ENCODE assay signal across 1 cellular context in genomic region chr5:50410932-50411331, GRCh38.
TF ChIP-seq lines count a peak whose summit lies in the region.

No MANE protein-coding gene starts in this region.

TF ChIP-seq in K562, 482 proteins besides CTCF, POLR2A, EP300 and RAD21:
- peak; percentile 78 for TF ChIP-seq MAFK (IDR thresholded peaks at IDR 0.05; ENCODE audit: low read length)
- peak; percentile 22; the same call in 1 of the 2 replicates for TF ChIP-seq C11orf30 (IDR thresholded peaks at IDR 0.05; ENCODE audit: low read depth)
- TF ChIP-seq MAFF (IDR thresholded peaks at IDR 0.05; ENCODE audit: low read length): peak; percentile 62
- TF ChIP-seq MAFG (tag; conservative IDR thresholded peaks at IDR 0.05): peak; percentile 54
- TF ChIP-seq ZNF316 (IDR thresholded peaks at IDR 0.05): peak; percentile 58
